10 cellular contexts compared by ENCODE assay signal in genomic region chr1:246587606-246588005, GRCh38. TPM values are rescaled to one million over a fixed set of nuclear protein-coding genes. Genes with fewer than 3 reads are reported as not detected.
DNase-seq lines count a peak whose midpoint lies in the region; ATAC-seq, FAIRE-seq and TF ChIP-seq lines count a peak whose summit lies in the region.
"Had no signal": no experiment of that assay in that cellular context is flagged by ENCODE, and none has a peak within 500 bp of the region (broad histone marks: within the 10 kb centered on the region; RNA-seq: fewer than 3 reads in every experiment).

No MANE protein-coding gene starts in this region.

- H3K9me3 Mint-ChIP-seq in GM23338, result peaks cover 11% of the 10 kb centered on the region

- H3K4me3 ChIP-seq in fibroblast of lung (replicated peaks in 1 of 4; ENCODE audit: control extremely low read depth in 1 of 4, insufficient read depth in 1 of 4, low read depth in 3 of 4, low read length in 4 of 4) (peak overlapping the region; percentile 2 to 28 (median 20)), GM23338 (no peak overlapping the region)

- peaks cover 3% of the 10 kb centered on the region for H3K36me3 ChIP-seq in fibroblast of lung (ENCODE audit: control insufficient read depth, insufficient read depth, low read length)
- H3K36me3 ChIP-seq in GM23338 (ENCODE audit: insufficient read depth), result 0 out of 2 replicates have a peak, but pooled peaks cover 3% of the 10 kb centered on the region

- H3F3A ChIP-seq in GM23338 (replicated peaks; ENCODE audit: low read depth), result no peaks in the 10 kb centered on the region

- H3K79me2 ChIP-seq in fibroblast of lung (ENCODE audit: control insufficient read depth, insufficient read depth, low read length) (peaks cover 60% of the 10 kb centered on the region), GM23338 (replicated peaks; ENCODE audit: insufficient read depth) (peaks cover 50% of the 10 kb centered on the region)

- H3K27me3 Mint-ChIP-seq in GM23338 (ENCODE audit: insufficient read depth, low read depth, poor library complexity), result no peaks in the 10 kb centered on the region

- H3K27ac Mint-ChIP-seq in GM23338, result no peak overlapping the region

- H3K4me1 Mint-ChIP-seq in GM23338, result no peaks in the 10 kb centered on the region

- H3K9me3 ChIP-seq in fibroblast of lung (ENCODE audit: control insufficient read depth, insufficient read depth, low read depth, low read length), result no peaks in the 10 kb centered on the region

- H3K4me2 ChIP-seq in fibroblast of lung (ENCODE audit: extremely low read depth, insufficient read depth, low read length), result peak overlapping the region; percentile 88
- H3K4me2 ChIP-seq in GM23338, result no peak overlapping the region

- no peaks in the 10 kb centered on the region for H3K27me3 ChIP-seq in fibroblast of lung (ENCODE audit: control insufficient read depth, insufficient read depth, low read length)
- no peaks in the 10 kb centered on the region for H3K27me3 ChIP-seq in GM23338 (ENCODE audit: insufficient read depth)

- FAIRE-seq in RCC 7860 (lab: Jason Lieb, UNC), result no peak

- H4K20me1 ChIP-seq in fibroblast of lung (ENCODE audit: control insufficient read depth, extremely low read depth, insufficient read depth, low read length) (no peaks in the 10 kb centered on the region), GM23338 (replicated peaks; ENCODE audit: insufficient read depth) (peaks cover 4% of the 10 kb centered on the region; the same call in 1 of the 2 replicates)

- H3K4me3 Mint-ChIP-seq in GM23338, result no peak overlapping the region

- TF ChIP-seq CTCF in fibroblast of lung (conservative IDR thresholded peaks at IDR 0.05 in 1 of 2, IDR thresholded peaks at IDR 0.05 in 1 of 2; ENCODE audit: low read depth in 1 of 2, low read length in 2 of 2) (no peak), GM23338 (conservative IDR thresholded peaks at IDR 0.05; ENCODE audit: low read depth in 2 of 2) (no peak)

- no peak for ATAC-seq in GM23338
- no peak for ATAC-seq in GM18520 (IDR thresholded peaks at IDR 0.05; ENCODE audit: unreplicated experiment)
- no peak for ATAC-seq in GM18519 (IDR thresholded peaks at IDR 0.05; ENCODE audit: low FRiP score, unreplicated experiment)

- no peaks in the 10 kb centered on the region for H3K9me2 ChIP-seq in GM23338 (ENCODE audit: insufficient read depth)

- DNase-seq in ELR (ENCODE audit: low read depth) (peak; percentile 76), SIG-M5 treated with dmso at 0.1 percent for 504 hours (lab: John Stamatoyannopoulos, UW; ENCODE audit: unreplicated experiment) (peak; percentile 96), fibroblast of lung (ENCODE audit: low read depth in 2 of 2) (peak; percentile 53 to 80), pulmonary artery endothelial cell (ENCODE audit: low read depth, low spot score) (peak; percentile 40), GM23338 (ENCODE audit: low spot score) (no peak), RCC 7860 (ENCODE audit: low spot score) (no peak)
- DNase-seq: effector CD8-positive, alpha-beta T cell had no signal

- H3K4me1 ChIP-seq in fibroblast of lung (ENCODE audit: control insufficient read depth, extremely low read depth, insufficient read depth, low read length) (peaks cover 19% of the 10 kb centered on the region), GM23338 (ENCODE audit: insufficient read depth) (peaks cover 4% of the 10 kb centered on the region; the same call in 1 of the 2 replicates)

- H3K27ac ChIP-seq in fibroblast of lung (ENCODE audit: insufficient read depth, low read length) (peak overlapping the region; percentile 83), GM23338 (ENCODE audit: low read depth) (no peak overlapping the region)
- H3K27ac ChIP-seq: VCaP had no signal

- H3K9ac ChIP-seq in fibroblast of lung (ENCODE audit: insufficient read depth, low read length), result peak overlapping the region; percentile 43

- peaks cover 21% of the 10 kb centered on the region; the same call in 2 of the 3 replicates for H3K36me3 Mint-ChIP-seq in GM23338 (ENCODE audit: low read depth)

- H2AFZ ChIP-seq in fibroblast of lung (ENCODE audit: low read length), result no peak overlapping the region
- no peak overlapping the region for H2AFZ ChIP-seq in GM23338

TF ChIP-seq in GM23338, 12 proteins besides CTCF, POLR2A, EP300 and RAD21 (continues in another document):
- TF ChIP-seq, protein P1, sequence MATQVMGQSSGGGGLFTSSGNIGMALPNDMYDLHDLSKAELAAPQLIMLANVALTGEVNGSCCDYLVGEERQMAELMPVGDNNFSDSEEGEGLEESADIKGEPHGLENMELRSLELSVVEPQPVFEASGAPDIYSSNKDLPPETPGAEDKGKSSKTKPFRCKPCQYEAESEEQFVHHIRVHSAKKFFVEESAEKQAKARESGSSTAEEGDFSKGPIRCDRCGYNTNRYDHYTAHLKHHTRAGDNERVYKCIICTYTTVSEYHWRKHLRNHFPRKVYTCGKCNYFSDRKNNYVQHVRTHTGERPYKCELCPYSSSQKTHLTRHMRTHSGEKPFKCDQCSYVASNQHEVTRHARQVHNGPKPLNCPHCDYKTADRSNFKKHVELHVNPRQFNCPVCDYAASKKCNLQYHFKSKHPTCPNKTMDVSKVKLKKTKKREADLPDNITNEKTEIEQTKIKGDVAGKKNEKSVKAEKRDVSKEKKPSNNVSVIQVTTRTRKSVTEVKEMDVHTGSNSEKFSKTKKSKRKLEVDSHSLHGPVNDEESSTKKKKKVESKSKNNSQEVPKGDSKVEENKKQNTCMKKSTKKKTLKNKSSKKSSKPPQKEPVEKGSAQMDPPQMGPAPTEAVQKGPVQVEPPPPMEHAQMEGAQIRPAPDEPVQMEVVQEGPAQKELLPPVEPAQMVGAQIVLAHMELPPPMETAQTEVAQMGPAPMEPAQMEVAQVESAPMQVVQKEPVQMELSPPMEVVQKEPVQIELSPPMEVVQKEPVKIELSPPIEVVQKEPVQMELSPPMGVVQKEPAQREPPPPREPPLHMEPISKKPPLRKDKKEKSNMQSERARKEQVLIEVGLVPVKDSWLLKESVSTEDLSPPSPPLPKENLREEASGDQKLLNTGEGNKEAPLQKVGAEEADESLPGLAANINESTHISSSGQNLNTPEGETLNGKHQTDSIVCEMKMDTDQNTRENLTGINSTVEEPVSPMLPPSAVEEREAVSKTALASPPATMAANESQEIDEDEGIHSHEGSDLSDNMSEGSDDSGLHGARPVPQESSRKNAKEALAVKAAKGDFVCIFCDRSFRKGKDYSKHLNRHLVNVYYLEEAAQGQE (IDR thresholded peaks at IDR 0.05; ENCODE audit: unreplicated experiment), result no peak

RNA-seq across cellular contexts. Expression of gene CNST, which starts 21.4 kb away (rescaled TPM):
- 20.0 and 26.9 TPM in 2 replicates for total RNA-seq in fibroblast of lung
- polyA plus RNA-seq in fibroblast of lung, result 20.2 and 33.9 TPM in 2 replicates
- polyA plus RNA-seq in fibroblast of lung (2012), result 12.6 and 18.7 TPM in 2 replicates
- 5.6 and 11.3 TPM in 2 replicates for polyA minus RNA-seq in fibroblast of lung (ENCODE audit: low replicate concordance)
- 14.2 and 17.5 TPM in 2 replicates for total RNA-seq in pulmonary artery endothelial cell
- total RNA-seq in GM23338 (2014; rRNA removed; shearing (Covaris generic)), result 17.2 and 17.6 TPM in 2 replicates
- polyA plus RNA-seq in GM23338 (2016; fragmentation: Nextera tagmentation; extraction: Ambion mirVana), result 8.1 and 8.9 TPM in 2 replicates

RNA-seq across cellular contexts. Expression of gene TFB2M, which starts 21.5 kb away (rescaled TPM):
- total RNA-seq in fibroblast of lung (14.9 and 15.9 TPM in 2 replicates), pulmonary artery endothelial cell (19.3 and 20.2 TPM in 2 replicates)
- polyA plus RNA-seq in fibroblast of lung (20.1 and 22.3 TPM in 2 replicates), GM23338 (2016; fragmentation: Nextera tagmentation; extraction: Ambion mirVana) (11.2 and 18.7 TPM in 2 replicates)
- polyA plus RNA-seq in fibroblast of lung (2012), result 12.9 and 14.7 TPM in 2 replicates
- 0.94 and 1.4 TPM in 2 replicates for polyA minus RNA-seq in fibroblast of lung (ENCODE audit: low replicate concordance)
- 24.9 and 25.2 TPM in 2 replicates for total RNA-seq in GM23338 (2014; rRNA removed; shearing (Covaris generic))

Comparison
In these comparisons a context has a peak if more than half of its experiments do, and no peak if none do; other contexts are left out.
1. DNase-seq: peak in ELR (single experiment), SIG-M5 treated with dmso at 0.1 percent for 504 hours (single experiment), fibroblast of lung (2 of 2) and pulmonary artery endothelial cell (single experiment); none in GM23338 (single experiment) and RCC 7860 (single experiment).